Comparison of ENCODE assay signal across 12 cellular contexts in genomic region chr15:84947947-84948830, GRCh38. TPM values are rescaled to one million over a fixed set of nuclear protein-coding genes. Genes with fewer than 3 reads are reported as not detected.
A peak's percentile ranks its signal among the peaks of the same experiment; 100 is the strongest.
DNase-seq lines count a peak whose midpoint lies in the region; ATAC-seq, FAIRE-seq and TF ChIP-seq lines count a peak whose summit lies in the region.
"Had no signal": no experiment of that assay in that cellular context is flagged by ENCODE, and none has a peak within 500 bp of the region (broad histone marks: within the 10 kb centered on the region; RNA-seq: fewer than 3 reads in every experiment).

No MANE protein-coding gene starts in this region.

- no peak for TF ChIP-seq EP300 in K562 (IDR thresholded peaks at IDR 0.05; ENCODE audit: low read length)
- TF ChIP-seq EP300 in suprapubic skin (IDR thresholded peaks at IDR 0.05) = no peak

- no peak overlapping the region for H3K56ac ChIP-seq in mesendoderm (ENCODE audit: low read length)

- FAIRE-seq in K562 (lab: Jason Lieb, UNC) = no peak

- H3K79me2 ChIP-seq in K562 (ENCODE audit: control insufficient read depth, insufficient read depth, low read length) = no peaks in the 10 kb centered on the region
- no peaks in the 10 kb centered on the region for H3K79me2 ChIP-seq in mesendoderm (ENCODE audit: control insufficient read depth, insufficient read depth, low read length)

- POLR2A ChIA-PET in K562 (lab: Yijun Ruan, JAX) = interaction anchor here (0.6 to 1.9 kb wide), 6 partner anchors 8 to 116 kb away, joined by 3 to 7 read pairs (median 4); no protein-coding TSS in a partner anchor

- H3K27ac Mint-ChIP-seq in HFFc6 = peak overlapping the region; percentile 95
- H3K27ac Mint-ChIP-seq: activated naive CD8-positive, alpha-beta T cell; natural killer cell had no signal

- H3K4me3 Mint-ChIP-seq in HFFc6 = peak overlapping the region; percentile 31
- H3K4me3 Mint-ChIP-seq: activated naive CD8-positive, alpha-beta T cell; natural killer cell had no signal

- H3K79me1 ChIP-seq in mesendoderm (ENCODE audit: low read length) = no peaks in the 10 kb centered on the region

- H2AFZ ChIP-seq in K562 (ENCODE audit: low read depth, low read length) = peak overlapping the region; percentile 69

- H3K18ac ChIP-seq in mesendoderm (ENCODE audit: low read length) = no peak overlapping the region

- H2AK5ac ChIP-seq in mesendoderm (ENCODE audit: low read length) = no peak overlapping the region

- H3K4me2 ChIP-seq in K562 (ENCODE audit: insufficient read depth, low read length) (peak overlapping the region; percentile 23; the same call in 1 of the 2 replicates), mesendoderm (ENCODE audit: low read length) (no peak overlapping the region)

- H3K4ac ChIP-seq in mesendoderm (ENCODE audit: low read depth, low read length) = no peak overlapping the region

- H2BK5ac ChIP-seq in mesendoderm (ENCODE audit: low read length) = no peak overlapping the region

- DNase-seq in HFFc6 (peak; percentile 93), K562 (ENCODE audit: extremely low read depth in 1 of 4, low spot score in 3 of 4) (peak; percentile 35 to 45 (median 44)), right atrium auricular region (ENCODE audit: low spot score) (peak; percentile 77), suprapubic skin (ENCODE audit: low spot score in 2 of 2) (no peak), GF-D8 (lab: John Stamatoyannopoulos, UW) (no peak), activated T-cell treated with anti-CD3 and anti-CD28 coated beads for 4 hours (no peak), mesendoderm (no peak)
- DNase-seq: glutamatergic neuron, natural killer cell had no signal

- no peaks in the 10 kb centered on the region for H3K36me3 Mint-ChIP-seq in HFFc6 (ENCODE audit: low read depth)
- H3K36me3 Mint-ChIP-seq: activated naive CD8-positive, alpha-beta T cell; natural killer cell had no signal

- no peak for TF ChIP-seq POLR2A in K562 (conservative IDR thresholded peaks at IDR 0.05)
- no peak for TF ChIP-seq POLR2A in suprapubic skin (IDR thresholded peaks at IDR 0.05)

- H3K4me1 Mint-ChIP-seq in HFFc6 (ENCODE audit: low read depth) = peaks cover 45% of the 10 kb centered on the region

- no peak overlapping the region for H2BK15ac ChIP-seq in mesendoderm (replicated peaks; ENCODE audit: low read depth)

- no peak overlapping the region for H3K23ac ChIP-seq in mesendoderm (ENCODE audit: low read length)

- H2BK120ac ChIP-seq in mesendoderm (ENCODE audit: low read depth, low read length) = no peak overlapping the region

- peak overlapping the region in 1 of 2 experiments; percentile 36; a peak in 1 of 4 replicates for H3K9ac ChIP-seq in K562 (ENCODE audit: insufficient read depth in 1 of 2, low read depth in 2 of 2, low read length in 2 of 2)
- no peak overlapping the region for H3K9ac ChIP-seq in mesendoderm (ENCODE audit: low read length)

- H3K4me1 ChIP-seq in K562 (replicated peaks in 1 of 2; ENCODE audit: control insufficient read depth in 2 of 2, insufficient read depth in 2 of 2, low read length in 2 of 2) = peaks cover 39 to 50% of the 10 kb centered on the region in 2 experiments
- H3K4me1 ChIP-seq in right atrium auricular region = peaks cover 0 to 26% of the 10 kb centered on the region in 2 donors
- H3K4me1 ChIP-seq in suprapubic skin = peaks cover 3% of the 10 kb centered on the region
- H3K4me1 ChIP-seq in mesendoderm (ENCODE audit: control insufficient read depth, low read depth, low read length) = no peaks in the 10 kb centered on the region

- H3K4me3 ChIP-seq in K562 (no peak overlapping the region), right atrium auricular region (no peak overlapping the region), suprapubic skin (no peak overlapping the region), mesendoderm (ENCODE audit: low read length) (no peak overlapping the region)

- whole genome bisulfite sequencing in K562 (ENCODE audit: insufficient coverage, low coverage, missing lambda C conversion rate) = 15% methylated on average over 4 of the region's 4 CpGs
- 69% methylated on average over 4 of the region's 4 CpGs for WGBS in suprapubic skin
- no CpG with 5 or more reads among the region's 4 CpGs for WGBS in mesendoderm (ENCODE audit: extremely low coverage, insufficient coverage, low lambda C conversion rate)

- TF ChIP-seq CTCF in HFFc6 (IDR thresholded peaks at IDR 0.05) (no peak), K562 (IDR thresholded peaks at IDR 0.05 in 2 of 3, conservative IDR thresholded peaks at IDR 0.05 in 1 of 3; ENCODE audit: insufficient read depth in 2 of 3, low read depth in 1 of 3, low read length in 3 of 3) (no peak), right atrium auricular region (IDR thresholded peaks at IDR 0.05) (no peak), suprapubic skin (IDR thresholded peaks at IDR 0.05) (no peak)

- intact Hi-C loops in K562 (cut with micrococcal nuclease) = no loop called here

- BruUV-seq in K562 (replicated peaks; lab: Mats Ljungman, UMichigan) = no TSS peak

- H3K9me1 ChIP-seq in K562 (ENCODE audit: control insufficient read depth, insufficient read depth, low read length) = no peaks in the 10 kb centered on the region

- peaks cover 3% of the 10 kb centered on the region; the same call in 1 of the 2 replicates for H3K27me3 Mint-ChIP-seq in HFFc6 (ENCODE audit: insufficient read depth)
- H3K27me3 Mint-ChIP-seq: activated naive CD8-positive, alpha-beta T cell had no signal

- H4K5ac ChIP-seq in mesendoderm (ENCODE audit: low read length) = no peak overlapping the region

- H4K20me1 ChIP-seq in K562 (replicated peaks; ENCODE audit: control insufficient read depth, insufficient read depth, low read length) = no peaks in the 10 kb centered on the region

- no peak for TF ChIP-seq RAD21 in K562 (CRISPR knock-in tag; conservative IDR thresholded peaks at IDR 0.05 in 1 of 2, IDR thresholded peaks at IDR 0.05 in 1 of 2)

- H3K9me3 Mint-ChIP-seq in HFFc6 = no peaks in the 10 kb centered on the region
- H3K9me3 Mint-ChIP-seq: natural killer cell had no signal

- H3K36me3 ChIP-seq in K562 (ENCODE audit: control insufficient read depth, insufficient read depth, low read length) (no peaks in the 10 kb centered on the region), right atrium auricular region (no peaks in the 10 kb centered on the region), suprapubic skin (no peaks in the 10 kb centered on the region), mesendoderm (ENCODE audit: control insufficient read depth, insufficient read depth, low read length) (no peaks in the 10 kb centered on the region)

- in situ Hi-C loops in K562 (cut with MboI) = no loop called here

- CTCF ChIA-PET in K562 (lab: Yijun Ruan, JAX; ENCODE audit: low intra/inter-chr PET ratio) = no interaction called here

- H3K27ac ChIP-seq in K562 (ENCODE audit: extremely low read depth, low read depth, low read length) = peak overlapping the region; percentile 52
- peak overlapping the region; percentile 31 to 42 for H3K27ac ChIP-seq in right atrium auricular region
- H3K27ac ChIP-seq in suprapubic skin = peak overlapping the region; percentile 65
- no peak overlapping the region for H3K27ac ChIP-seq in mesendoderm (ENCODE audit: low read depth, low read length)

- H3K27me3 ChIP-seq in K562 (ENCODE audit: control insufficient read depth in 2 of 2, insufficient read depth in 2 of 2, low read length in 2 of 2) (no peaks in the 10 kb centered on the region), right atrium auricular region (no peaks in the 10 kb centered on the region), suprapubic skin (no peaks in the 10 kb centered on the region), mesendoderm (ENCODE audit: insufficient read depth, low read length, poor library complexity) (no peaks in the 10 kb centered on the region)

- H4K8ac ChIP-seq in mesendoderm (ENCODE audit: low read depth, low read length) = no peak overlapping the region

- H3K9me3 ChIP-seq in K562 (replicated peaks; ENCODE audit: control insufficient read depth, insufficient read depth, low read depth, low read length) (no peaks in the 10 kb centered on the region), right atrium auricular region (no peaks in the 10 kb centered on the region), suprapubic skin (no peaks in the 10 kb centered on the region)

- ATAC-seq in K562 = no peak
- no peak for ATAC-seq in GM18868 (IDR thresholded peaks at IDR 0.05; ENCODE audit: unreplicated experiment)
- ATAC-seq: activated CD4-positive, CD25-positive, alpha-beta regulatory T cell treated with anti-CD3 and anti-CD28 coated beads, Interleukin-2, amount 50 U/mL, for 24 hours; natural killer cell had no signal

TF ChIP-seq in K562, 482 proteins besides CTCF, POLR2A, EP300 and RAD21 (continues in another document):
- TF ChIP-seq PKNOX1 (IDR thresholded peaks at IDR 0.05) = peak; percentile 42; the same call in 1 of the 2 replicates

RNA-seq across cellular contexts. Expression of gene PDE8A, which starts 33.5 kb away (rescaled TPM):
- 10 to 100 TPM; 14.3 to 18.6 (median 16.6) TPM for total RNA-seq in HFFc6 (2021; fragmentation: NEBNext Ultra II Directional; extraction: Animal tissue kit (Norgen Biotek cat#: 25700))
- 146 and 283 TPM in 2 replicates for total RNA-seq in K562 (2011; cell fraction: chromatin; rRNA removed; ENCODE audit: low replicate concordance)
- 42.5 and 64.0 TPM in 2 replicates for total RNA-seq in K562 (2011; cell fraction: nucleolus; rRNA removed)
- 102 and 103 TPM in 2 replicates for total RNA-seq in K562 (2011; cell fraction: nucleoplasm; rRNA removed)
- 16.8 and 17.6 TPM in 2 replicates for total RNA-seq in K562 (2014; rRNA removed)
- total RNA-seq in K562 (2014; rRNA removed; fragmentation: Illumina TruSeq; extraction: Trizol) = 20.5 and 25.5 TPM in 2 replicates
- total RNA-seq in K562 (2015; rRNA removed; fragmentation: Illumina TruSeq; extraction: Trizol) = 19.8 and 22.3 TPM in 2 replicates
- 19.8 and 20.9 TPM in 2 replicates for total RNA-seq in K562 (2021)
- 37.1 and 40.3 TPM in 2 replicates for polyA plus RNA-seq in K562 (2011; rRNA removed)
- polyA plus RNA-seq in K562 (2011; cell fraction: cytosol; rRNA removed) = 11.1 and 16.1 TPM in 2 replicates
- polyA plus RNA-seq in K562 (2011; cell fraction: nucleus; rRNA removed) = 76.0 and 83.4 TPM in 2 replicates
- 11.8 and 13.9 TPM in 2 replicates for polyA plus RNA-seq in K562 (2012)
- 23.7 and 26.4 TPM in 2 replicates for polyA plus RNA-seq in K562 (2014; fragmentation: Illumina TruSeq; extraction: Trizol)
- polyA plus RNA-seq in K562 (2014; fragmentation: Nextera tagmentation; extraction: Ambion mirVana) = 1 to 10 TPM; 5.9 to 7.9 TPM
- polyA plus RNA-seq in K562 (2014; rRNA removed) = 21.0 and 24.4 TPM in 2 replicates
- polyA minus RNA-seq in K562 (2011; rRNA and poly(A)+ RNA removed) = 52.2 and 52.6 TPM in 2 replicates
- polyA minus RNA-seq in K562 (2011; cell fraction: cytosol; rRNA and poly(A)+ RNA removed) = 11.0 and 19.1 TPM in 2 replicates
- polyA minus RNA-seq in K562 (2011; cell fraction: nucleus; rRNA and poly(A)+ RNA removed) = 34.6 and 64.8 TPM in 2 replicates
- total RNA-seq in right atrium auricular region = 10 to 100 TPM; 19.2 to 23.2 TPM
- total RNA-seq in suprapubic skin = 10 to 100 TPM; 15.3 to 48.5 (median 19.0) TPM
- polyA plus RNA-seq in mesendoderm (2013, experiment 1 of 2) = 2.6 TPM
- 2.6 TPM for polyA plus RNA-seq in mesendoderm (2013, experiment 2 of 2)

Comparison
In these comparisons a context has a peak if more than half of its experiments do, and no peak if none do; other contexts are left out.
1. DNase-seq: peak in HFFc6 (single experiment), K562 (4 of 4) and right atrium auricular region (single experiment); none in suprapubic skin (0 of 2), GF-D8 (single experiment), activated T-cell treated with anti-CD3 and anti-CD28 coated beads for 4 hours (single experiment) and mesendoderm (single experiment).